1 cellular context compared by ENCODE assay signal in the genomic region with DNA sequence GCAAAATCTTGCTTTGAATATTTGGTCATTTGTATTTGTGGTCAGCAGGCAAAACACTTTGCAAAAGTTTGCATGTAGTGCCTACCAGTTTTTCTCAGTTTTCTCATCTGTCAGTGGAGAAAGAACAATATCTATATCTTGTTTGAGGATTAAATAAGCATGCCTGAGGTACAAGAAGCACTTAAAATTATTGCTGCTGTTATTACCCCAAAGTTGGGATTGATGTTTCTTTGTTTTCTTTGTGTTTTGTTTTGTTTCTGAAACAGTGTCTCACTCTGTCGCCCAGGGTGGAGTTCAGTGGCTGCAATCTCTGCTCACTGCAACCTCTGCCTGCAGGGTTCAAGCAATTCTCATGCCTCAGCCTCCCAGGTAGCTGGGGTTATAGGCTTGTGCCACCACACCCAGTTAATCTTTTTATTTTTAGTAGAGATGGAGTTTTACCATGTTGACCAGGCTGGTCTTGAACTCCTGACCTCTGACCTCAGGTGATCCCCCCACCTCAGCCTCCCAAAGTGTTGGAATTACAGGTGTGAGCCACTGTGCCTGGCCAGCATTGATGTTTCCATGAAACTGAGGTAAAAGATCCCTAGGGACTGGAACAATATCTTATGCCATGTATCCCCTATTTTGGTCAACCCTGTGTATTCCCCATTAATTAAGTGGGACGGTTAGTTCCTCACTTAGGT.
A peak's percentile ranks its signal among the peaks of the same experiment; 100 is the strongest.
TF ChIP-seq lines count a peak whose summit lies in the region.

No MANE protein-coding gene starts in this region.

TF ChIP-seq in GM12878, 131 proteins besides CTCF, POLR2A, EP300 and RAD21:
- TF ChIP-seq NR2C1 (IDR thresholded peaks at IDR 0.05) (peak; percentile 43; the same call in 1 of the 2 replicates), TAF1 (IDR thresholded peaks at IDR 0.05; ENCODE audit: borderline replicate concordance, low read depth, low read length) (no peak), NR2F1 (conservative IDR thresholded peaks at IDR 0.05) (peak; percentile 86), KDM1A (IDR thresholded peaks at IDR 0.05; ENCODE audit: borderline replicate concordance) (no peak), CBX3 (IDR thresholded peaks at IDR 0.05; ENCODE audit: borderline replicate concordance, low read depth) (no peak), FOXK2 (IDR thresholded peaks at IDR 0.05) (no peak)
